Comparison of ENCODE assay signal across 1 cellular context in the genomic region with DNA sequence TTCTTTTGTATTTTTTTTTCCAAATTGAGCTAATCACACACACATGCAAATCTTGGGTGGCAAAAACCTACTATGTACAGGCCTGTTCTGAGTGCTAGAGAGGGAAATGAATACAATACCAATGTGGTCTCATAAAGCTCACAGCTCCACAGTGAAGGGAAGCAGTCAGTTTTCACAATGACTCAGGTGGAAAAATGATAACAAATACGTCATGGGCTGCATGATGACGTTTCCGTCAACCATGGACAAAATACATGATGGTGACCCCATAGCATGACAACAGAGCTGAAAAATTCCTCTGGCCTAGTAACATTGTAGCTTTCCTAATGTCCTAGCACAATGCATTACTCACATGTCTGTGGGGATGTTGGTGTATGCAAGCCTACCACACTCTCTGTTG.
TF ChIP-seq lines count a peak whose summit lies in the region.

No MANE protein-coding gene starts in this region.

TF ChIP-seq in GM12878, 131 proteins besides CTCF, POLR2A, EP300 and RAD21 (continued from another document):
- TF ChIP-seq ZNF592 (IDR thresholded peaks at IDR 0.05), result no peak
- peak; percentile 84 for TF ChIP-seq JUNB (IDR thresholded peaks at IDR 0.05)
- no peak for TF ChIP-seq SMAD5 (IDR thresholded peaks at IDR 0.05; ENCODE audit: low read depth)
- TF ChIP-seq, protein P1, sequence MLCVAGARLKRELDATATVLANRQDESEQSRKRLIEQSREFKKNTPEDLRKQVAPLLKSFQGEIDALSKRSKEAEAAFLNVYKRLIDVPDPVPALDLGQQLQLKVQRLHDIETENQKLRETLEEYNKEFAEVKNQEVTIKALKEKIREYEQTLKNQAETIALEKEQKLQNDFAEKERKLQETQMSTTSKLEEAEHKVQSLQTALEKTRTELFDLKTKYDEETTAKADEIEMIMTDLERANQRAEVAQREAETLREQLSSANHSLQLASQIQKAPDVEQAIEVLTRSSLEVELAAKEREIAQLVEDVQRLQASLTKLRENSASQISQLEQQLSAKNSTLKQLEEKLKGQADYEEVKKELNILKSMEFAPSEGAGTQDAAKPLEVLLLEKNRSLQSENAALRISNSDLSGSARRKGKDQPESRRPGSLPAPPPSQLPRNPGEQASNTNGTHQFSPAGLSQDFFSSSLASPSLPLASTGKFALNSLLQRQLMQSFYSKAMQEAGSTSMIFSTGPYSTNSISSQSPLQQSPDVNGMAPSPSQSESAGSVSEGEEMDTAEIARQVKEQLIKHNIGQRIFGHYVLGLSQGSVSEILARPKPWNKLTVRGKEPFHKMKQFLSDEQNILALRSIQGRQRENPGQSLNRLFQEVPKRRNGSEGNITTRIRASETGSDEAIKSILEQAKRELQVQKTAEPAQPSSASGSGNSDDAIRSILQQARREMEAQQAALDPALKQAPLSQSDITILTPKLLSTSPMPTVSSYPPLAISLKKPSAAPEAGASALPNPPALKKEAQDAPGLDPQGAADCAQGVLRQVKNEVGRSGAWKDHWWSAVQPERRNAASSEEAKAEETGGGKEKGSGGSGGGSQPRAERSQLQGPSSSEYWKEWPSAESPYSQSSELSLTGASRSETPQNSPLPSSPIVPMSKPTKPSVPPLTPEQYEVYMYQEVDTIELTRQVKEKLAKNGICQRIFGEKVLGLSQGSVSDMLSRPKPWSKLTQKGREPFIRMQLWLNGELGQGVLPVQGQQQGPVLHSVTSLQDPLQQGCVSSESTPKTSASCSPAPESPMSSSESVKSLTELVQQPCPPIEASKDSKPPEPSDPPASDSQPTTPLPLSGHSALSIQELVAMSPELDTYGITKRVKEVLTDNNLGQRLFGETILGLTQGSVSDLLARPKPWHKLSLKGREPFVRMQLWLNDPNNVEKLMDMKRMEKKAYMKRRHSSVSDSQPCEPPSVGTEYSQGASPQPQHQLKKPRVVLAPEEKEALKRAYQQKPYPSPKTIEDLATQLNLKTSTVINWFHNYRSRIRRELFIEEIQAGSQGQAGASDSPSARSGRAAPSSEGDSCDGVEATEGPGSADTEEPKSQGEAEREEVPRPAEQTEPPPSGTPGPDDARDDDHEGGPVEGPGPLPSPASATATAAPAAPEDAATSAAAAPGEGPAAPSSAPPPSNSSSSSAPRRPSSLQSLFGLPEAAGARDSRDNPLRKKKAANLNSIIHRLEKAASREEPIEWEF (IDR thresholded peaks at IDR 0.05; ENCODE audit: insufficient replicate concordance, low read depth, low read length), result no peak
- no peak for TF ChIP-seq KAT2A (conservative IDR thresholded peaks at IDR 0.05; ENCODE audit: control insufficient read depth, low read depth, low read length)
- TF ChIP-seq RBBP5 (conservative IDR thresholded peaks at IDR 0.05), result no peak
- no peak for TF ChIP-seq ZNF687 (IDR thresholded peaks at IDR 0.05)
- TF ChIP-seq MYB (IDR thresholded peaks at IDR 0.05; ENCODE audit: borderline replicate concordance, low read depth, low read length), result no peak
- no peak for TF ChIP-seq PAX8 (IDR thresholded peaks at IDR 0.05)
- TF ChIP-seq CHD4 (IDR thresholded peaks at IDR 0.05), result no peak
- no peak for TF ChIP-seq BACH1 (IDR thresholded peaks at IDR 0.05; ENCODE audit: borderline replicate concordance)
- no peak for TF ChIP-seq ZBTB33 (IDR thresholded peaks at IDR 0.05)
